In the genomic region with DNA sequence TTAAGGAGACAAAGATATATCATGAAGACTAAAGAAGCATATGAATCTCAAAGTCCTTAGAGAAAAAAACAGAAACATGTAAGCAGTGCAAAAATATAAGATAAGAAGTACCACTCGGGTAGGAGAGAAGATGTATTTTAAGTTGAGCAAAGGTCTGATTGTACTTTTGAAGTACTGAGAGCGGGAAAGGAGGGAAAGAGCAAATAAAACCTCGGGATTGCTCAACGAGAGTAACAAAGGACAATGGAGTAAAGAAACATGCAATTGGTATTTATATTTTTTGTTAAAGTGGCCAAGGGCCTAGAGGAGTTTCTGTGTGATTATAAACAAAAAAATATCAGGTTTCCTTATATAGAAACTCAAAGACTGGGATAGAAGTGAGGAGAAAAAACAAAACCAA, we compare ENCODE assay signal across 9 cellular contexts.
"Had no signal": no experiment of that assay in that cellular context is flagged by ENCODE, and none has a peak within 500 bp of the region (broad histone marks: within the 10 kb centered on the region; RNA-seq: fewer than 3 reads in every experiment).

No MANE protein-coding gene starts in this region.

- H3K4me3 ChIP-seq: GM23248, K562 had no signal

- H3K27ac ChIP-seq: GM23248 had no signal

- FAIRE-seq: H54, HTR-8/SVneo, K562 had no signal

- H2AFZ ChIP-seq: GM23248 had no signal

- ATAC-seq: K562 had no signal

- DNase-seq: GM23248, GOT3, H9, HCEC 1CT, IMR-90, KG1 had no signal

- H3K9ac ChIP-seq: GM23248 had no signal
